ENCODE assay signal across 8 cellular contexts in the genomic region with DNA sequence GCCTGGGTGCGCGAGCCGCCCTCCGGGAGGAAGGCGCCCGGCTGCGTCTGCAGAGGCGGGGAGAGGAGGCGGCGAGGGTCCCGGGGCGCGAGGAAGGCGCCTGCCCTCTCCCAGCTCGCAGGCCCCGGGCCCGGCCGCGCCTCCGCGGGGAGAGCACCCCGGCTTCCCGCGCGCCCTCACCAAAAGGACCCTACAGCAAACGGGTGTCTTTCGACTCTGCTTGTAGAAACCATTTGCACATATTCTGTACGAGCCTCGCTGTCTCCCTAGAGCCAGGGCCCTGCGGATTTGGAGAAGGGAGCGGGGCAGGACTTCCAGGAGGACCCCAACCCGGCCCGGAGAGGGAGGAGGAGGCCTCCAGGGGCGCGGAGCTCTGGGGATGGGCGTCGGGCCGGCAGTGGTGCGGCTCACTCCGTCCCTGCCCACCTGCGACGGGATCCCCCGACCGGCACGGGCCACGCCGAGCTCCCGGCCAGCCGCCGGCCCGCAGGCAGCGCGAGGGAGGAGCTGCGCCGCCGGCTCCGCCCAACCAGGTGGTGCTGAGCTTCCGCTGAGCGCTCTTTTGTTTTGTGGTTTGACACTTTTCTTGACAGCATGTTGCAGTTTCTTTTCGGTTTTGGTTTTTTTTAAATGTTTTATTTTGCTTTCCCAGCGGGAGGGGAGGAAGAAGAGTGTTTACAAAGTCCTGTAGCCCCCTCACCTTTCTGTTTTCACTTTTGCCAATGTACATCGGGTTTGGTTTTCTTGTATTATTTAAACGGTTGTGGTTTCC.
DNase-seq lines count a peak whose midpoint lies in the region; ATAC-seq and TF ChIP-seq lines count a peak whose summit lies in the region.

No MANE protein-coding gene starts in this region.

- H3K27ac Mint-ChIP-seq in endodermal cell = peak overlapping the region; percentile 71

- no peak overlapping the region for H2AFZ ChIP-seq in osteoblast (ENCODE audit: low read length)

- 0 to 2% methylated on average over 13 to 63 of the region's 63 CpGs for WGBS in endodermal cell (ENCODE audit: insufficient coverage in 1 of 2, insufficient read length in 1 of 2), 2 experiments

- TF ChIP-seq CTCF in HL-60 (IDR thresholded peaks at IDR 0.05; ENCODE audit: insufficient read depth, low read length) (no peak), endodermal cell (conservative IDR thresholded peaks at IDR 0.05) (no peak), osteoblast (IDR thresholded peaks at IDR 0.05; ENCODE audit: extremely low read depth, low read depth, low read length) (no peak)

- peaks cover 15% of the 10 kb centered on the region for H3K4me1 Mint-ChIP-seq in endodermal cell

- H3K36me3 ChIP-seq in BLaER1 (no peaks in the 10 kb centered on the region), endodermal cell (ENCODE audit: control insufficient read depth, insufficient read depth, low read length) (no peaks in the 10 kb centered on the region), osteoblast (ENCODE audit: insufficient read depth, low read length) (peaks cover 13% of the 10 kb centered on the region)

- H3K9ac ChIP-seq in BLaER1 (no peak overlapping the region), endodermal cell (ENCODE audit: extremely low read depth, low read length, poor library complexity, severe bottlenecking) (peak overlapping the region; percentile 30)

- H4K20me1 ChIP-seq in BLaER1 (peaks cover 32% of the 10 kb centered on the region), osteoblast (ENCODE audit: insufficient read depth, low read length) (peaks cover 3% of the 10 kb centered on the region)

- peak overlapping the region; percentile 66 for H3K4me3 ChIP-seq in BLaER1
- H3K4me3 ChIP-seq in HL-60 (replicated peaks; ENCODE audit: insufficient read depth, low read length) = peak overlapping the region; percentile 26
- peak overlapping the region; percentile 81 for H3K4me3 ChIP-seq in endodermal cell (ENCODE audit: low read length)
- peak overlapping the region; percentile 63 for H3K4me3 ChIP-seq in osteoblast (ENCODE audit: insufficient read depth, low read length)

- H3K27ac ChIP-seq in BLaER1 = no peak overlapping the region
- H3K27ac ChIP-seq in HL-60 (replicated peaks) = peak overlapping the region; percentile 79
- H3K27ac ChIP-seq in endodermal cell (ENCODE audit: low read depth, low read length) = no peak overlapping the region
- no peak overlapping the region for H3K27ac ChIP-seq in osteoblast (ENCODE audit: low read depth, low read length)

- H3K9me3 ChIP-seq in BLaER1 (no peaks in the 10 kb centered on the region), endodermal cell (ENCODE audit: control insufficient read depth, low read length) (no peaks in the 10 kb centered on the region), osteoblast (ENCODE audit: low read depth, low read length) (no peaks in the 10 kb centered on the region)

- peak overlapping the region; percentile 67 for H3K4me3 Mint-ChIP-seq in endodermal cell

- in situ Hi-C loops in G401 (cut with HindIII; ENCODE audit: low sequenced_read_pairs) = no loop called here

- ATAC-seq in activated CD4-positive, CD25-positive, alpha-beta regulatory T cell treated with anti-CD3 and anti-CD28 coated beads, Interleukin-2, amount 50 U/mL, for 24 hours = peak; percentile 80 to 83
- no peak for ATAC-seq in HG02973 (IDR thresholded peaks at IDR 0.05; ENCODE audit: unreplicated experiment)

- peaks cover 55% of the 10 kb centered on the region for H3K27me3 Mint-ChIP-seq in endodermal cell (ENCODE audit: insufficient read depth)

- no peaks in the 10 kb centered on the region for H3K9me3 Mint-ChIP-seq in endodermal cell

- H3K4me1 ChIP-seq in BLaER1 (peaks cover 40% of the 10 kb centered on the region), endodermal cell (ENCODE audit: control insufficient read depth, insufficient read depth, low read length) (no peaks in the 10 kb centered on the region), osteoblast (ENCODE audit: insufficient read depth, low read length) (no peaks in the 10 kb centered on the region)

- no peaks in the 10 kb centered on the region for H3K36me3 Mint-ChIP-seq in endodermal cell (ENCODE audit: low read depth)

- peak overlapping the region; percentile 96 for H3K4me2 ChIP-seq in BLaER1
- peak overlapping the region; percentile 74 for H3K4me2 ChIP-seq in osteoblast (ENCODE audit: insufficient read depth, low read length)

- H3K27me3 ChIP-seq in BLaER1 (peaks cover 66% of the 10 kb centered on the region), HL-60 (ENCODE audit: insufficient read depth, poor library complexity, severe bottlenecking) (no peaks in the 10 kb centered on the region), endodermal cell (ENCODE audit: control insufficient read depth, insufficient read depth, low read length, poor library complexity, severe bottlenecking) (peaks cover 39% of the 10 kb centered on the region), osteoblast (ENCODE audit: insufficient read depth, low read length) (no peaks in the 10 kb centered on the region)

- no peaks in the 10 kb centered on the region for H3K79me2 ChIP-seq in osteoblast (ENCODE audit: insufficient read depth, low read length)

- DNase-seq in GM19240 (ENCODE audit: insufficient read length, low spot score) = peak; percentile 45
- peak in 1 of 2 experiments; percentile 37 for DNase-seq in HL-60 (ENCODE audit: low read depth in 1 of 2, low spot score in 1 of 2)
- DNase-seq in endodermal cell = peak; percentile 89
- DNase-seq in osteoblast (ENCODE audit: insufficient read length, low spot score, missing footprints) = peak; percentile 77
- no peak for DNase-seq in G401 (ENCODE audit: low spot score)

Comparison
In these comparisons a context has a peak if more than half of its experiments do, and no peak if none do; other contexts are left out.
1. H3K4me3 ChIP-seq: peak in every context shown above with its lines; median percentile 81 in endodermal cell; 66 in BLaER1; 63 in osteoblast; 26 in HL-60.